ENCODE assay signal across 2 cellular contexts in genomic region chr22:40364431-40364830, GRCh38.
TF ChIP-seq lines count a peak whose summit lies in the region.

No MANE protein-coding gene starts in this region.

TF ChIP-seq in GM12891, 5 proteins besides CTCF, POLR2A, EP300 and RAD21:
- no peak for TF ChIP-seq SPI1 (IDR thresholded peaks at IDR 0.05; ENCODE audit: low read depth, low read length)
- no peak for TF ChIP-seq POU2F2 (IDR thresholded peaks at IDR 0.05; ENCODE audit: low read depth, low read length)
- TF ChIP-seq PAX5 (IDR thresholded peaks at IDR 0.05; ENCODE audit: insufficient read depth, low read length, severe bottlenecking), result no peak
- TF ChIP-seq TAF1 (IDR thresholded peaks at IDR 0.05; ENCODE audit: low read depth, low read length), result no peak
- no peak for TF ChIP-seq POLR2AphosphoS5 (IDR thresholded peaks at IDR 0.05; ENCODE audit: low read depth, low read length)

TF ChIP-seq in HepG2, 621 proteins besides CTCF, POLR2A, EP300 and RAD21:
- no peak for TF ChIP-seq ZNF674 (CRISPR knock-in tag; IDR thresholded peaks at IDR 0.05; ENCODE audit: low read depth)
- TF ChIP-seq LRRFIP1 (CRISPR knock-in tag; conservative IDR thresholded peaks at IDR 0.05), result no peak
